27 cellular contexts compared by ENCODE assay signal in the genomic region with DNA sequence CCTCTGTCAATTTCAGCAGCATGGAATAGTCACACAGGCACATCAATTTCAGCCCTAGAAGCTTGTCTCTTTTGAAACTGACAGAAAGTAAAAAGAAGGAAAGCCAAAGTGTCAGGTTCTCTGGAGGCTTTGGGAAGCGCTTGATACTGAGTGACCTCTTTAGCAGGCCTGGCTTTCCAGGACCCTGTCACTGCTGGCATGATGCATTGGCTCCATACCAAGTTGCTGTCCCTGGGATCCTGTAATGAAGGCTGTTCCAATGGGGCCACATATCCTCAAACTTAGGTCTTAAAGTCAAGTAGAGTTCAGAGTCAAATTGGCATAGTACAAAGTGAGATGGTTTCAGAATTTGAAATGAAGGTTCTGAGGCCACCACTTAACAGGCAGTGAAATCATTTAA.
"Had no signal": no experiment of that assay in that cellular context is flagged by ENCODE, and none has a peak within 500 bp of the region (broad histone marks: within the 10 kb centered on the region; RNA-seq: fewer than 3 reads in every experiment).

No MANE protein-coding gene starts in this region.

- H3K27me3 Mint-ChIP-seq: progenitor cell of endocrine pancreas; stimulated activated naive B cell treated with anti-CD40 and anti-IgM and Interleukin-4, amounts not matched to agents 10 μg/mL and 1 μg/mL and 100 μg/mL, for 72 hours; stimulated activated naive CD8-positive, alpha-beta T cell treated with anti-CD3 and anti-CD28 coated beads, Interleukin-15, Interleukin-2, amounts not matched to agents 100 ng/mL and 50 ng/mL, for 24 hours had no signal

- ATAC-seq: psoas muscle; right cardiac atrium; right lobe of liver; stimulated activated effector memory CD8-positive, alpha-beta T cell treated with anti-CD3 and anti-CD28 coated beads, Interleukin-12 subunit alpha, Interleukin-12 subunit beta, amount 100 ng/mL, for 72 hours; stimulated activated naive B cell treated with anti-CD40 and anti-IgM and Interleukin-4, amounts not matched to agents 10 μg/mL and 1 μg/mL and 100 μg/mL, for 72 hours had no signal

- H3K4me1 Mint-ChIP-seq: stimulated activated effector memory CD8-positive, alpha-beta T cell treated with anti-CD3 and anti-CD28 coated beads, Interleukin-12 subunit alpha, Interleukin-12 subunit beta, amount 100 ng/mL, for 72 hours; stimulated activated naive B cell treated with anti-CD40 and anti-IgM and Interleukin-4, amounts not matched to agents 10 μg/mL and 1 μg/mL and 100 μg/mL, for 72 hours had no signal

- H3K9me3 ChIP-seq: ovary, psoas muscle, right lobe of liver, sigmoid colon, stomach, thoracic aorta, thyroid gland, tibial nerve, upper lobe of left lung, vagina had no signal

- DNase-seq: occipital lobe; ovary; posterior cingulate gyrus; psoas muscle; right cardiac atrium; right lobe of liver; sigmoid colon; small intestine; stimulated activated CD4-positive, alpha-beta T cell treated with anti-CD3 and anti-CD28 coated beads, Interleukin-15, amount 100 ng/mL, for 24 hours; stimulated activated CD4-positive, alpha-beta T cell treated with anti-CD3 and anti-CD28 coated beads, Interleukin-2, amount 100 ng/mL, for 24 hours; stimulated activated CD4-positive, alpha-beta T cell treated with anti-CD3 and anti-CD28 coated beads, Interleukin-2, amount 100 ng/mL, for 48 hours; stimulated activated CD4-positive, alpha-beta T cell treated with anti-CD3 and anti-CD28 coated beads, Interleukin-4, amount 100 ng/mL, for 24 hours; stimulated activated naive B cell treated with anti-CD40 and anti-IgM and Interleukin-4, amounts not matched to agents 10 μg/mL and 1 μg/mL and 100 μg/mL, for 72 hours; stimulated activated naive CD4-positive, alpha-beta T cell treated with Interleukin-2 at 50 U/mL for 16 hours; stomach; thyroid gland; trophoblast cell; upper lobe of left lung had no signal

- H3K4me1 ChIP-seq: parathyroid adenoma, psoas muscle, right lobe of liver, sigmoid colon, thyroid gland, tibial nerve, upper lobe of left lung, vagina had no signal

- H3K4me3 Mint-ChIP-seq: nephron; neural progenitor cell; stimulated activated effector memory CD8-positive, alpha-beta T cell treated with anti-CD3 and anti-CD28 coated beads, Interleukin-12 subunit alpha, Interleukin-12 subunit beta, amount 100 ng/mL, for 72 hours; stimulated activated naive B cell treated with anti-CD40 and anti-IgM and Interleukin-4, amounts not matched to agents 10 μg/mL and 1 μg/mL and 100 μg/mL, for 72 hours; stimulated activated naive CD8-positive, alpha-beta T cell treated with anti-CD3 and anti-CD28 coated beads, Interleukin-15, Interleukin-2, amounts not matched to agents 100 ng/mL and 50 ng/mL, for 24 hours had no signal

- H3K36me3 Mint-ChIP-seq: neural progenitor cell; stimulated activated effector memory CD8-positive, alpha-beta T cell treated with anti-CD3 and anti-CD28 coated beads, Interleukin-12 subunit alpha, Interleukin-12 subunit beta, amount 100 ng/mL, for 72 hours; stimulated activated naive B cell treated with anti-CD40 and anti-IgM and Interleukin-4, amounts not matched to agents 10 μg/mL and 1 μg/mL and 100 μg/mL, for 72 hours had no signal

- H3K27me3 ChIP-seq: neural progenitor cell, ovary, right lobe of liver, sigmoid colon, stomach, thyroid gland, tibial nerve, upper lobe of left lung, vagina had no signal

- H3K9me3 Mint-ChIP-seq: neural progenitor cell; stimulated activated naive B cell treated with anti-CD40 and anti-IgM and Interleukin-4, amounts not matched to agents 10 μg/mL and 1 μg/mL and 100 μg/mL, for 72 hours had no signal

- H3K4me3 ChIP-seq: neural progenitor cell, ovary, psoas muscle, right lobe of liver, sigmoid colon, stomach, thoracic aorta, thyroid gland, tibial nerve, upper lobe of left lung, vagina had no signal

- H3K27ac Mint-ChIP-seq: nephron; neural progenitor cell; progenitor cell of endocrine pancreas; stimulated activated effector memory CD8-positive, alpha-beta T cell treated with anti-CD3 and anti-CD28 coated beads, Interleukin-12 subunit alpha, Interleukin-12 subunit beta, amount 100 ng/mL, for 72 hours; stimulated activated naive B cell treated with anti-CD40 and anti-IgM and Interleukin-4, amounts not matched to agents 10 μg/mL and 1 μg/mL and 100 μg/mL, for 72 hours; stimulated activated naive CD8-positive, alpha-beta T cell treated with anti-CD3 and anti-CD28 coated beads, Interleukin-15, Interleukin-2, amounts not matched to agents 100 ng/mL and 50 ng/mL, for 24 hours had no signal

- H3K27ac ChIP-seq: neural progenitor cell, ovary, parathyroid adenoma, psoas muscle, right lobe of liver, sigmoid colon, stomach, thoracic aorta, thyroid gland, tibial nerve, upper lobe of left lung, vagina had no signal

- H3K36me3 ChIP-seq: neural progenitor cell, ovary, right lobe of liver, sigmoid colon, stomach, thoracic aorta, thyroid gland, tibial nerve, upper lobe of left lung, vagina had no signal
